Comparison of ENCODE assay signal across 9 cellular contexts in genomic region chr11:124441519-124441918, GRCh38. TPM values are rescaled to one million over a fixed set of nuclear protein-coding genes. Genes with fewer than 3 reads are reported as not detected.
"Had no signal": no experiment of that assay in that cellular context is flagged by ENCODE, and none has a peak within 500 bp of the region (broad histone marks: within the 10 kb centered on the region; RNA-seq: fewer than 3 reads in every experiment).

No MANE protein-coding gene starts in this region.

- DNase-seq: IMR-90, KBM-7, KG1 had no signal

- H3K4me3 Mint-ChIP-seq: IgD-negative memory B cell had no signal

- H3K4me2 ChIP-seq: KMS-11 had no signal

- ATAC-seq: HepG2 had no signal

- H3K4me3 ChIP-seq: K562 had no signal

- H3K27ac Mint-ChIP-seq: IgD-negative memory B cell had no signal

- H3K4me1 Mint-ChIP-seq: IgD-negative memory B cell had no signal

- H3K27ac ChIP-seq: HL-60, KMS-11 had no signal

RNA-seq across cellular contexts. Expression of gene OR8B8, which starts 4.0 kb away (rescaled TPM):
- total RNA-seq: HepG2, HT1080, IMR-90, K562 had no signal
- polyA plus RNA-seq: HepG2, IgD-negative memory B cell, IMR-90 had no signal

RNA-seq across cellular contexts. Expression of gene OR8B4, which starts 16.8 kb away (rescaled TPM):
- total RNA-seq: HepG2, HT1080, IMR-90, K562 had no signal
- polyA plus RNA-seq: HepG2, IgD-negative memory B cell, IMR-90, K562 had no signal

RNA-seq across cellular contexts. Expression of gene OR8B3, which starts 42.7 kb away (rescaled TPM):
- total RNA-seq: HepG2, HT1080, IMR-90, K562 had no signal
- polyA plus RNA-seq: HepG2, IgD-negative memory B cell, IMR-90 had no signal

RNA-seq across cellular contexts. Expression of gene OR8B2, which starts 57.2 kb away (rescaled TPM):
- total RNA-seq: HepG2, HT1080, IMR-90, K562 had no signal
- polyA plus RNA-seq: HepG2, IgD-negative memory B cell, IMR-90 had no signal
